ENCODE assay signal across 10 cellular contexts in the genomic region with DNA sequence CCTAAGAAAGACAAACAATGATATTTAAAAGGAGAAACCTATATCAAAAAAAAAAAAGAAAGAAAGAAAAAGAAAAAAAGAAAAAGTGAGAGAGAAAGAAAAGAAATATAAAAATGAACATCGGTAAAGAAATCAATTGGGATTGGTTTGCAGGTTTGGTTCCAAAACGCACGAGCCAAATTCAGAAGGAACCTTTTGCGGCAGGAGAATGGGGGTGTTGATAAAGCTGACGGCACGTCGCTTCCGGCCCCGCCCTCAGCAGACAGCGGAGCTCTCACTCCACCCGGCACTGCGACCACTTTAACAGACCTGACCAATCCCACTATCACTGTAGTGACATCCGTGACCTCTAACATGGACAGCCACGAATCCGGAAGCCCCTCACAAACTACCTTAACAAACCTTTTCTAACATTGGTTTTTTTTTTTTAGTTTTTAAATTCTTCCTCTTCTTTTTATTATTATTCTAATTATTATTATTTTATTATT. TPM values are rescaled to one million over a fixed set of nuclear protein-coding genes. Genes with fewer than 3 reads are reported as not detected.
DNase-seq lines count a peak whose midpoint lies in the region; ATAC-seq, FAIRE-seq and TF ChIP-seq lines count a peak whose summit lies in the region.
"Had no signal": no experiment of that assay in that cellular context is flagged by ENCODE, and none has a peak within 500 bp of the region (broad histone marks: within the 10 kb centered on the region; RNA-seq: fewer than 3 reads in every experiment).

No MANE protein-coding gene starts in this region.

- dilution Hi-C loops in keratinocyte (cut with MboI; ENCODE audit: extremely low pct_ligation_motif_present, low sequenced_read_pairs) = no loop called here

- H3K27ac ChIP-seq in keratinocyte (ENCODE audit: control insufficient read depth, insufficient read depth, low read length) = no peak overlapping the region

- ATAC-seq in HG02870 (IDR thresholded peaks at IDR 0.05; ENCODE audit: unreplicated experiment) (peak; percentile 52), WTC11 (peak; percentile 71), HG02981 (IDR thresholded peaks at IDR 0.05; ENCODE audit: unreplicated experiment) (no peak), GM18858 (IDR thresholded peaks at IDR 0.05; ENCODE audit: unreplicated experiment) (no peak), HG02610 (IDR thresholded peaks at IDR 0.05; ENCODE audit: unreplicated experiment) (no peak)

- DNase-seq in GM06990 (ENCODE audit: extremely low read depth, insufficient read length) (peak; percentile 50), WTC11 (ENCODE audit: low spot score) (no peak), keratinocyte (ENCODE audit: low read depth, low spot score) (no peak), NCI-H1436 (lab: John Stamatoyannopoulos, UW) (no peak)
- DNase-seq: NCI-H82 had no signal

- peak overlapping the region; percentile 30 for H3K4me3 ChIP-seq in GM06990 (replicated peaks; ENCODE audit: low read depth, low read length)
- H3K4me3 ChIP-seq in keratinocyte (ENCODE audit: control insufficient read depth in 2 of 3, extremely low read depth in 1 of 3, insufficient read depth in 2 of 3, low read depth in 1 of 3, low read length in 3 of 3) = peak overlapping the region in 2 of 3 experiments; percentile 51 to 59

- H3K9ac ChIP-seq in keratinocyte (ENCODE audit: control insufficient read depth, extremely low read depth, insufficient read depth, low read length) = no peak overlapping the region

- H3K4me3 Mint-ChIP-seq in WTC11 = peak overlapping the region; percentile 65

- H3K27me3 Mint-ChIP-seq in WTC11 (ENCODE audit: low read depth) = peaks cover 46% of the 10 kb centered on the region

- H3K4me1 Mint-ChIP-seq in WTC11 = peaks cover 6% of the 10 kb centered on the region

- POLR2A ChIA-PET in WTC11 (lab: Charles Lee) = no interaction called here

- peak overlapping the region; percentile 62 for H3K4me2 ChIP-seq in keratinocyte (ENCODE audit: control insufficient read depth, extremely low read depth, insufficient read depth, low read depth, low read length)

- no peaks in the 10 kb centered on the region for H3K9me3 ChIP-seq in keratinocyte (ENCODE audit: control insufficient read depth, low read depth, low read length)

- peak overlapping the region; percentile 70 for H2AFZ ChIP-seq in keratinocyte (ENCODE audit: control insufficient read depth, low read length)

- no peaks in the 10 kb centered on the region for H3K36me3 Mint-ChIP-seq in WTC11

- CTCF ChIA-PET in WTC11 (lab: Charles Lee) = interaction anchor here (0.6 to 1.3 kb wide), 2 partner anchors 305 to 409 kb away, joined by 3 to 11 read pairs; no protein-coding TSS in a partner anchor

- FAIRE-seq in keratinocyte (lab: Jason Lieb, UNC) = no peak
- FAIRE-seq: GM18507 had no signal

- no peaks in the 10 kb centered on the region for H3K9me3 Mint-ChIP-seq in WTC11

- H3K79me2 ChIP-seq in keratinocyte (ENCODE audit: control insufficient read depth, insufficient read depth, low read length) = no peaks in the 10 kb centered on the region

- TF ChIP-seq CTCF in GM06990 (IDR thresholded peaks at IDR 0.05; ENCODE audit: insufficient read depth, low read length, poor library complexity, severe bottlenecking) (no peak), WTC11 (IDR thresholded peaks at IDR 0.05) (no peak), keratinocyte (optimal IDR thresholded peaks at IDR 0.05 in 1 of 3, IDR thresholded peaks at IDR 0.05 in 1 of 3, conservative IDR thresholded peaks at IDR 0.05 in 1 of 3; ENCODE audit: extremely low read depth in 1 of 3, insufficient read depth in 2 of 3, low read length in 3 of 3) (no peak)

- no peak overlapping the region for H3K27ac Mint-ChIP-seq in WTC11

- no peaks in the 10 kb centered on the region for H4K20me1 ChIP-seq in keratinocyte (ENCODE audit: control insufficient read depth, extremely low read depth, insufficient read depth, low read length)

- no peaks in the 10 kb centered on the region for H3K36me3 ChIP-seq in GM06990 (ENCODE audit: control insufficient read depth, insufficient read depth, low read length)
- H3K36me3 ChIP-seq in keratinocyte (ENCODE audit: control insufficient read depth in 2 of 2, extremely low read depth in 1 of 2, insufficient read depth in 2 of 2, low read length in 2 of 2) = no peaks in the 10 kb centered on the region

- H3K9me1 ChIP-seq in keratinocyte (ENCODE audit: control insufficient read depth, extremely low read depth, insufficient read depth, low read length) = no peaks in the 10 kb centered on the region

- no peaks in the 10 kb centered on the region for H3K4me1 ChIP-seq in keratinocyte (ENCODE audit: control insufficient read depth, extremely low read depth, insufficient read depth, low read length)

- H3K27me3 ChIP-seq in GM06990 (replicated peaks; ENCODE audit: control insufficient read depth, insufficient read depth, low read length) (no peaks in the 10 kb centered on the region), keratinocyte (ENCODE audit: control insufficient read depth, extremely low read depth, insufficient read depth, low read length) (peaks cover 36% of the 10 kb centered on the region)

TF ChIP-seq in WTC11, 78 proteins besides CTCF, POLR2A, EP300 and RAD21:
- no peak for TF ChIP-seq NFE2L1 (CRISPR knock-in tag; IDR thresholded peaks at IDR 0.05)
- TF ChIP-seq, protein P1, sequence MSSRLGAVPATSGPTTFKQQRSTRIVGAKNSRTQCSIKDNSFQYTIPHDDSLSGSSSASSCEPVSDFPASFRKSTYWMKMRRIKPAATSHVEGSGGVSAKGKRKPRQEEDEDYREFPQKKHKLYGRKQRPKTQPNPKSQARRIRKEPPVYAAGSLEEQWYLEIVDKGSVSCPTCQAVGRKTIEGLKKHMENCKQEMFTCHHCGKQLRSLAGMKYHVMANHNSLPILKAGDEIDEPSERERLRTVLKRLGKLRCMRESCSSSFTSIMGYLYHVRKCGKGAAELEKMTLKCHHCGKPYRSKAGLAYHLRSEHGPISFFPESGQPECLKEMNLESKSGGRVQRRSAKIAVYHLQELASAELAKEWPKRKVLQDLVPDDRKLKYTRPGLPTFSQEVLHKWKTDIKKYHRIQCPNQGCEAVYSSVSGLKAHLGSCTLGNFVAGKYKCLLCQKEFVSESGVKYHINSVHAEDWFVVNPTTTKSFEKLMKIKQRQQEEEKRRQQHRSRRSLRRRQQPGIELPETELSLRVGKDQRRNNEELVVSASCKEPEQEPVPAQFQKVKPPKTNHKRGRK (CRISPR knock-in tag; IDR thresholded peaks at IDR 0.05; ENCODE audit: borderline replicate concordance) = peak; percentile 63; the same call in 1 of the 2 replicates

RNA-seq across cellular contexts. Expression of gene LHX9, which starts 11.7 kb away (rescaled TPM):
- not detected in 3 replicates for total RNA-seq in WTC11 (2021)
- polyA plus RNA-seq in keratinocyte = not detected in 3 replicates
- polyA plus RNA-seq in keratinocyte (2011; ENCODE audit: low read depth) = not detected
- polyA plus RNA-seq in keratinocyte (2011; cell fraction: cytosol; rRNA removed) = not detected in 2 replicates
- polyA plus RNA-seq in keratinocyte (2011; cell fraction: nucleus; rRNA removed) = not detected in 2 replicates
- polyA plus RNA-seq in keratinocyte (2012; ENCODE audit: low replicate concordance) = not detected in 2 replicates
- polyA minus RNA-seq in keratinocyte = not detected in 3 replicates
- polyA minus RNA-seq in keratinocyte (2011; cell fraction: cytosol; rRNA and poly(A)+ RNA removed) = not detected
- not detected in 2 replicates for polyA minus RNA-seq in keratinocyte (2011; cell fraction: nucleus; rRNA and poly(A)+ RNA removed)

RNA-seq across cellular contexts. Expression of gene C1orf53, which starts 26.5 kb away (rescaled TPM):
- 0.33 to 0.89 TPM (median 0.73 TPM) in 3 replicates for total RNA-seq in WTC11 (2021)
- 3.0 to 7.0 TPM (median 6.2 TPM) in 3 replicates for polyA plus RNA-seq in keratinocyte
- polyA plus RNA-seq in keratinocyte (2011; ENCODE audit: low read depth) = not detected
- polyA plus RNA-seq in keratinocyte (2011; cell fraction: cytosol; rRNA removed) = 6.1 and 7.2 TPM in 2 replicates
- polyA plus RNA-seq in keratinocyte (2011; cell fraction: nucleus; rRNA removed) = 0.80 and 1.3 TPM in 2 replicates
- polyA plus RNA-seq in keratinocyte (2012; ENCODE audit: low replicate concordance) = 3.1 and 4.3 TPM in 2 replicates
- 0.66 TPM in 1 of 3 replicates, not detected in the others for polyA minus RNA-seq in keratinocyte
- not detected for polyA minus RNA-seq in keratinocyte (2011; cell fraction: cytosol; rRNA and poly(A)+ RNA removed)
- polyA minus RNA-seq in keratinocyte (2011; cell fraction: nucleus; rRNA and poly(A)+ RNA removed) = not detected in 2 replicates

Comparison
In these comparisons a context has a peak if more than half of its experiments do, and no peak if none do; other contexts are left out.
1. ATAC-seq: peak in HG02870 (single experiment) and WTC11 (single experiment); none in HG02981 (single experiment), GM18858 (single experiment) and HG02610 (single experiment).